ENCODE assay signal across 9 cellular contexts in genomic region chr19:16266586-16266942, GRCh38. TPM values are rescaled to one million over a fixed set of nuclear protein-coding genes. Genes with fewer than 3 reads are reported as not detected.
DNase-seq lines count a peak whose midpoint lies in the region; ATAC-seq and TF ChIP-seq lines count a peak whose summit lies in the region.
"Had no signal": no experiment of that assay in that cellular context is flagged by ENCODE, and none has a peak within 500 bp of the region (broad histone marks: within the 10 kb centered on the region; RNA-seq: fewer than 3 reads in every experiment).

No MANE protein-coding gene starts in this region.

- H3K27ac Mint-ChIP-seq in activated CD4-positive, alpha-beta T cell treated with anti-CD3 and anti-CD28 coated beads, Interleukin-2, amount 10 ng/mL, durations not matched to agents 7 days and 5 days: peak overlapping the region; percentile 92

- POLR2A ChIA-PET in activated CD4-positive, alpha-beta T cell treated with anti-CD3 and anti-CD28 coated beads, Interleukin-2, amount 10 ng/mL, durations not matched to agents 7 days and 5 days (lab: Charles Lee): no interaction called here
- POLR2A ChIA-PET in RWPE1 (lab: Yijun Ruan, JAX; ENCODE audit: low non-redundant PET): no interaction called here

- H3K36me3 Mint-ChIP-seq in activated CD4-positive, alpha-beta T cell treated with anti-CD3 and anti-CD28 coated beads, Interleukin-2, amount 10 ng/mL, durations not matched to agents 7 days and 5 days (ENCODE audit: low read depth): peaks cover 6% of the 10 kb centered on the region

- 0 out of 2 replicates have a peak, but pooled peaks cover 2% of the 10 kb centered on the region for H4K20me1 ChIP-seq in DND-41 (ENCODE audit: insufficient read depth, low read length)

- no peak overlapping the region for H3K27ac ChIP-seq in DND-41 (ENCODE audit: low read length)
- H3K27ac ChIP-seq in body of pancreas: no peak overlapping the region
- peak overlapping the region in 1 of 8 donors; percentile 61 for H3K27ac ChIP-seq in spleen
- H3K27ac ChIP-seq in RWPE1: no peak overlapping the region

- no peak overlapping the region for H2AFZ ChIP-seq in DND-41 (ENCODE audit: low read depth, low read length)

- 23 to 26% methylated on average over 9 to 14 of the region's 14 CpGs for WGBS in body of pancreas, 2 donors
- WGBS in spleen, 5 donors: 49 to 76% (median 61%) methylated on average over 12 to 14 of the region's 14 CpGs

- DNase-seq in DND-41 (peak; percentile 66), body of pancreas (no peak), spleen (no peak), RWPE1 (ENCODE audit: low spot score) (no peak)
- DNase-seq in activated CD4-positive, alpha-beta T cell treated with anti-CD3 and anti-CD28 coated beads, Interleukin-2, amount 10 ng/mL, durations not matched to agents 7 days and 5 days: peak; percentile 82
- DNase-seq in activated effector memory CD4-positive, alpha-beta T cell treated with anti-CD3 and anti-CD28 coated beads, Interleukin-2, amount 50 U/mL, for 16 hours: peak; percentile 85
- peak; percentile 15 to 17 for DNase-seq in stimulated activated CD4-positive, alpha-beta T cell treated with anti-CD3 and anti-CD28 coated beads, Interleukin-2, amount 100 ng/mL, for 48 hours
- DNase-seq: mucosa of descending colon had no signal

- peaks cover 3% of the 10 kb centered on the region for H3K9me3 Mint-ChIP-seq in activated CD4-positive, alpha-beta T cell treated with anti-CD3 and anti-CD28 coated beads, Interleukin-2, amount 10 ng/mL, durations not matched to agents 7 days and 5 days

- H3K27me3 Mint-ChIP-seq in activated CD4-positive, alpha-beta T cell treated with anti-CD3 and anti-CD28 coated beads, Interleukin-2, amount 10 ng/mL, durations not matched to agents 7 days and 5 days: peaks cover 14% of the 10 kb centered on the region

- CTCF ChIA-PET in activated CD4-positive, alpha-beta T cell treated with anti-CD3 and anti-CD28 coated beads, Interleukin-2, amount 10 ng/mL, durations not matched to agents 7 days and 5 days (lab: Charles Lee): interaction anchor here (0.5 to 1.9 kb wide), 4 partner anchors 10 to 120 kb away, joined by 3 to 4 read pairs (median 4); no protein-coding TSS in a partner anchor
- CTCF ChIA-PET in RWPE1 (lab: Yijun Ruan, JAX): interaction anchor here (0.6 to 1.0 kb wide), 2 partner anchors 18 to 117 kb away, joined by 3 to 4 read pairs; no protein-coding TSS in a partner anchor

- TF ChIP-seq CTCF in DND-41 (IDR thresholded peaks at IDR 0.05; ENCODE audit: borderline replicate concordance, extremely low read depth, low read length, poor library complexity, severe bottlenecking): no peak
- no peak for TF ChIP-seq CTCF in body of pancreas (IDR thresholded peaks at IDR 0.05)
- TF ChIP-seq CTCF in spleen (IDR thresholded peaks at IDR 0.05 in 8 of 11, conservative IDR thresholded peaks at IDR 0.05 in 3 of 11): no peak
- no peak for TF ChIP-seq CTCF in RWPE1 (conservative IDR thresholded peaks at IDR 0.05; ENCODE audit: low read depth)

- TF ChIP-seq POLR2A in body of pancreas (IDR thresholded peaks at IDR 0.05) (no peak), spleen (IDR thresholded peaks at IDR 0.05) (no peak)

- H3K4me2 ChIP-seq in DND-41 (ENCODE audit: insufficient read depth, low read length): no peak overlapping the region

- H3K4me3 Mint-ChIP-seq in activated CD4-positive, alpha-beta T cell treated with anti-CD3 and anti-CD28 coated beads, Interleukin-2, amount 10 ng/mL, durations not matched to agents 7 days and 5 days: peak overlapping the region; percentile 48

- H3K4me1 ChIP-seq in DND-41 (ENCODE audit: insufficient read depth, low read length): peaks cover 6% of the 10 kb centered on the region
- peaks cover 22% of the 10 kb centered on the region for H3K4me1 ChIP-seq in body of pancreas
- peaks cover 17 to 59% (median 24%) of the 10 kb centered on the region in 6 donors for H3K4me1 ChIP-seq in spleen

- ATAC-seq in DND-41 (ENCODE audit: insufficient read depth, low read depth) (peak; percentile 83), body of pancreas (no peak), esophagus mucosa (no peak)
- ATAC-seq: mucosa of descending colon had no signal

- H3K36me3 ChIP-seq in DND-41 (ENCODE audit: insufficient read depth, low read length) (no peaks in the 10 kb centered on the region), body of pancreas (replicated peaks in 1 of 2; ENCODE audit: insufficient read depth in 1 of 2, low read depth in 2 of 2) (no peaks in the 10 kb centered on the region), spleen (no peaks in the 10 kb centered on the region)

- H3K9me3 ChIP-seq in DND-41 (ENCODE audit: insufficient read depth, low read length, severe bottlenecking): no peaks in the 10 kb centered on the region
- no peaks in the 10 kb centered on the region for H3K9me3 ChIP-seq in body of pancreas
- H3K9me3 ChIP-seq in spleen: no peaks in the 10 kb centered on the region
- H3K9me3 ChIP-seq: mucosa of descending colon had no signal

- peaks cover 70% of the 10 kb centered on the region for H3K4me1 Mint-ChIP-seq in activated CD4-positive, alpha-beta T cell treated with anti-CD3 and anti-CD28 coated beads, Interleukin-2, amount 10 ng/mL, durations not matched to agents 7 days and 5 days

- H3K27me3 ChIP-seq in DND-41 (ENCODE audit: insufficient read depth, low read length, poor library complexity): peaks cover 9% of the 10 kb centered on the region
- no peaks in the 10 kb centered on the region for H3K27me3 ChIP-seq in body of pancreas
- no peaks in the 10 kb centered on the region for H3K27me3 ChIP-seq in spleen (replicated peaks in 1 of 7)

- H3K79me2 ChIP-seq in DND-41 (ENCODE audit: insufficient read depth, low read length): no peaks in the 10 kb centered on the region

- intact Hi-C loops in body of pancreas (cut with DNase I) (no loop called here), spleen (cut with DNase I; ENCODE audit: low total_unique reads) (no loop called here)

- H3K4me3 ChIP-seq in DND-41 (ENCODE audit: low read depth in 1 of 2, low read length in 2 of 2): no peak overlapping the region
- H3K4me3 ChIP-seq in body of pancreas: no peak overlapping the region
- no peak overlapping the region for H3K4me3 ChIP-seq in spleen
- H3K4me3 ChIP-seq: mucosa of descending colon had no signal

- H3K9ac ChIP-seq in DND-41 (ENCODE audit: low read depth, low read length): no peak overlapping the region

RNA-seq across cellular contexts. Expression of gene KLF2, which starts 58.1 kb away (rescaled TPM):
- 100 to 1,000 TPM; 253 to 255 TPM for total RNA-seq in activated CD4-positive, alpha-beta T cell treated with anti-CD3 and anti-CD28 coated beads, Interleukin-2, amount 10 ng/mL, durations not matched to agents 7 days and 5 days
- total RNA-seq in body of pancreas (10 to 100 TPM; 13.2 to 42.2 TPM), esophagus mucosa (5.2 TPM), spleen (100 to 1,000 TPM in 6 of 7 donors, 10 to 100 TPM in 1; 86.0 to 179 (median 106) TPM)
- polyA plus RNA-seq in spleen: 10 to 100 TPM in 2 of 3 donors, 1 to 10 TPM in 1; 9.7 to 27.1 (median 19.5) TPM

Comparison
In these comparisons a context has a peak if more than half of its experiments do, and no peak if none do; other contexts are left out.
1. DNase-seq: peak in DND-41 (single experiment), activated CD4-positive, alpha-beta T cell treated with anti-CD3 and anti-CD28 coated beads, Interleukin-2, amount 10 ng/mL, durations not matched to agents 7 days and 5 days (single experiment), activated effector memory CD4-positive, alpha-beta T cell treated with anti-CD3 and anti-CD28 coated beads, Interleukin-2, amount 50 U/mL, for 16 hours (single experiment) and stimulated activated CD4-positive, alpha-beta T cell treated with anti-CD3 and anti-CD28 coated beads, Interleukin-2, amount 100 ng/mL, for 48 hours (2 of 2); none in body of pancreas (0 of 4), spleen (single experiment) and RWPE1 (single experiment).